In genomic region chr7:115086146-115086841, GRCh38 we compare ENCODE assay signal across 19 cellular contexts.
DNase-seq lines count a peak whose midpoint lies in the region; ATAC-seq and TF ChIP-seq lines count a peak whose summit lies in the region.
"Had no signal": no experiment of that assay in that cellular context is flagged by ENCODE, and none has a peak within 500 bp of the region (broad histone marks: within the 10 kb centered on the region; RNA-seq: fewer than 3 reads in every experiment).

No MANE protein-coding gene starts in this region.

- H3K4me1 Mint-ChIP-seq in H9 (peaks cover 6 to 8% of the 10 kb centered on the region in 2 experiments), GM23338 (peaks cover 19% of the 10 kb centered on the region)
- H3K4me1 Mint-ChIP-seq: activated naive CD4-positive, alpha-beta T cell treated with anti-CD3 and anti-CD28 coated beads, Interleukin-2, amount 10 ng/mL, durations not matched to agents 7 days and 5 days; stimulated activated naive CD8-positive, alpha-beta T cell treated with anti-CD3 and anti-CD28 coated beads, Interleukin-15, amount 100 ng/mL, for 72 hours had no signal

- TF ChIP-seq CTCF in H9 (conservative IDR thresholded peaks at IDR 0.05) (peak; percentile 13; the same call in 1 of the 3 replicates), PC-9 (conservative IDR thresholded peaks at IDR 0.05) (no peak), foreskin keratinocyte (conservative IDR thresholded peaks at IDR 0.05) (peak; percentile 30), GM23338 (conservative IDR thresholded peaks at IDR 0.05; ENCODE audit: low read depth in 2 of 2) (no peak; a peak in 1 of 4 replicates)

- no peak for ATAC-seq in foreskin keratinocyte
- no peak for ATAC-seq in HG03432 (IDR thresholded peaks at IDR 0.05; ENCODE audit: unreplicated experiment)
- no peak for ATAC-seq in GM23338
- no peak for ATAC-seq in HG03354 (IDR thresholded peaks at IDR 0.05; ENCODE audit: poor library complexity, severe bottlenecking, unreplicated experiment)
- ATAC-seq: stimulated activated naive CD8-positive, alpha-beta T cell treated with anti-CD3 and anti-CD28 coated beads, Interleukin-15, amount 100 ng/mL, for 72 hours had no signal

- no peak overlapping the region for H2AFZ ChIP-seq in H9 (ENCODE audit: low read length)
- peak overlapping the region; percentile 19; the same call in 1 of the 2 replicates for H2AFZ ChIP-seq in PC-9
- no peak overlapping the region for H2AFZ ChIP-seq in GM23338

- H3T11ph ChIP-seq in H9 (ENCODE audit: low read length) = no peak overlapping the region

- H3K27ac ChIP-seq in H9 (ENCODE audit: insufficient read length, low read depth, low read length) = no peak overlapping the region
- no peak overlapping the region for H3K27ac ChIP-seq in PC-9
- H3K27ac ChIP-seq in foreskin keratinocyte = no peak overlapping the region
- peak overlapping the region; percentile 63 for H3K27ac ChIP-seq in subcutaneous abdominal adipose tissue (ENCODE audit: low read depth, low read length)
- H3K27ac ChIP-seq in GM23338 (ENCODE audit: low read depth) = no peak overlapping the region
- H3K27ac ChIP-seq: cardiac muscle cell, tibial nerve, WERI-Rb-1 had no signal

- H3K4me3 ChIP-seq in PC-9 (no peak overlapping the region), subcutaneous abdominal adipose tissue (ENCODE audit: low read depth in 1 of 5, low read length in 5 of 5) (no peak overlapping the region), GM23338 (no peak overlapping the region)
- H3K4me3 ChIP-seq: cardiac muscle cell, lung, tibial nerve had no signal

- no peaks in the 10 kb centered on the region for H3K9me2 ChIP-seq in PC-9 (ENCODE audit: insufficient read depth)
- no peaks in the 10 kb centered on the region; the same call in 1 of the 2 replicates for H3K9me2 ChIP-seq in GM23338 (ENCODE audit: insufficient read depth)

- intact Hi-C loops in PC-9 (cut with micrococcal nuclease; ENCODE audit: unreplicated experiment) = loop anchor here (5.0 to 10.0 kb wide), 5 partner anchors 41 to 1001 kb away; no protein-coding TSS in a partner anchor

- BruUV-seq in PC-9 (replicated peaks; lab: Mats Ljungman, UMichigan) = no TSS peak

- WGBS in H9 (ENCODE audit: extremely low coverage, insufficient read length, low lambda C conversion rate) = no CpG with 5 or more reads among the region's 3 CpGs

- no peaks in the 10 kb centered on the region for H3K27me3 Mint-ChIP-seq in H9 (ENCODE audit: low read depth)
- no peaks in the 10 kb centered on the region for H3K27me3 Mint-ChIP-seq in GM23338 (ENCODE audit: insufficient read depth, low read depth, poor library complexity)
- H3K27me3 Mint-ChIP-seq: activated naive CD4-positive, alpha-beta T cell treated with anti-CD3 and anti-CD28 coated beads, Interleukin-2, amount 10 ng/mL, durations not matched to agents 7 days and 5 days; progenitor cell of endocrine pancreas; stimulated activated naive CD8-positive, alpha-beta T cell treated with anti-CD3 and anti-CD28 coated beads, Interleukin-15, amount 100 ng/mL, for 72 hours had no signal

- no peak overlapping the region for H4K91ac ChIP-seq in H9 (ENCODE audit: insufficient read length, low read depth, low read length)

- no peak overlapping the region for H3K9ac ChIP-seq in H9 (ENCODE audit: extremely low read depth, insufficient read length, low read length)
- H3K9ac ChIP-seq in subcutaneous abdominal adipose tissue (ENCODE audit: low read length in 5 of 5) = no peak overlapping the region

- CTCF ChIA-PET in PC-9 (lab: Charles Lee) = no interaction called here

- H3K23ac ChIP-seq in H9 (ENCODE audit: insufficient read length, low read depth, low read length) = no peak overlapping the region

- H3K36me3 Mint-ChIP-seq in H9 (ENCODE audit: insufficient read depth in 1 of 3, low read depth in 3 of 3) = no peaks in the 10 kb centered on the region; a peak in 1 of 7 replicates
- no peaks in the 10 kb centered on the region for H3K36me3 Mint-ChIP-seq in GM23338 (ENCODE audit: low read depth)
- H3K36me3 Mint-ChIP-seq: activated naive CD4-positive, alpha-beta T cell treated with anti-CD3 and anti-CD28 coated beads, Interleukin-2, amount 10 ng/mL, durations not matched to agents 7 days and 5 days had no signal

- H3K4me3 Mint-ChIP-seq in H9 = no peak overlapping the region
- no peak overlapping the region for H3K4me3 Mint-ChIP-seq in GM23338
- H3K4me3 Mint-ChIP-seq: activated naive CD4-positive, alpha-beta T cell treated with anti-CD3 and anti-CD28 coated beads, Interleukin-2, amount 10 ng/mL, durations not matched to agents 7 days and 5 days; stimulated activated naive CD8-positive, alpha-beta T cell treated with anti-CD3 and anti-CD28 coated beads, Interleukin-15, amount 100 ng/mL, for 72 hours had no signal

- DNase-seq in H9 = no peak
- no peak for DNase-seq in PC-9
- DNase-seq in foreskin keratinocyte = no peak
- DNase-seq in GM23338 (ENCODE audit: low spot score) = no peak
- DNase-seq: activated CD4-positive, alpha-beta T cell treated with anti-CD3 and anti-CD28 coated beads, Interleukin-2, amount 50 U/mL, for 1 hour; activated naive CD4-positive, alpha-beta T cell treated with anti-CD3 and anti-CD28 coated beads, Interleukin-2, amount 10 ng/mL, durations not matched to agents 7 days and 5 days; amygdala; BE2C; NCI-H1694; NCI-H526 treated with DMSO at 0.1 percent for 48 hours; stimulated activated naive CD8-positive, alpha-beta T cell treated with anti-CD3 and anti-CD28 coated beads, Interleukin-15, amount 100 ng/mL, for 72 hours; WERI-Rb-1 had no signal

- H3K4ac ChIP-seq in H9 (ENCODE audit: low read depth, low read length) = no peak overlapping the region

- H3K27me3 ChIP-seq in H9 (ENCODE audit: insufficient read depth, low read length) (no peaks in the 10 kb centered on the region), PC-9 (ENCODE audit: insufficient read depth, low read depth) (no peaks in the 10 kb centered on the region), foreskin keratinocyte (no peaks in the 10 kb centered on the region), subcutaneous abdominal adipose tissue (ENCODE audit: control insufficient read depth in 5 of 5, insufficient read depth in 4 of 5, low read length in 5 of 5) (no peaks in the 10 kb centered on the region), GM23338 (ENCODE audit: insufficient read depth) (no peaks in the 10 kb centered on the region)
- H3K27me3 ChIP-seq: BE2C, cardiac muscle cell, tibial nerve had no signal

- no peak overlapping the region for H4K8ac ChIP-seq in H9 (replicated peaks; ENCODE audit: insufficient read length, low read depth, low read length)

- no peak overlapping the region for H3K18ac ChIP-seq in H9 (ENCODE audit: insufficient read length, low read depth, low read length)

- H3K9me3 ChIP-seq in H9 (ENCODE audit: control insufficient read depth, low read depth, low read length) (no peaks in the 10 kb centered on the region), PC-9 (ENCODE audit: insufficient read depth, low read depth) (no peaks in the 10 kb centered on the region; the same call in 1 of the 2 replicates), subcutaneous abdominal adipose tissue (ENCODE audit: control insufficient read depth in 5 of 5, low read length in 5 of 5) (no peaks in the 10 kb centered on the region)
- H3K9me3 ChIP-seq: BE2C, tibial nerve had no signal

- H2BK5ac ChIP-seq in H9 (ENCODE audit: insufficient read length, low read length) = no peak overlapping the region

- no peak overlapping the region for H2BK20ac ChIP-seq in H9 (ENCODE audit: low read depth, low read length, poor library complexity, severe bottlenecking)

- no peak overlapping the region for H3K56ac ChIP-seq in H9 (ENCODE audit: insufficient read length, low read depth, low read length)

- POLR2A ChIA-PET in PC-9 (lab: Charles Lee; ENCODE audit: unreplicated experiment) = interaction anchor here (0.5 kb wide), 1 partner anchor 1172 kb away, joined by 3 read pairs; no protein-coding TSS in a partner anchor

- H3K4me2 ChIP-seq in H9 (ENCODE audit: insufficient read depth, insufficient read length, low read length) (no peak overlapping the region), PC-9 (no peak overlapping the region), GM23338 (no peak overlapping the region)

- H3K79me2 ChIP-seq in H9 (ENCODE audit: insufficient read depth, low read length) = no peaks in the 10 kb centered on the region
- H3K79me2 ChIP-seq in PC-9 (ENCODE audit: low read depth) = no peaks in the 10 kb centered on the region
- H3K79me2 ChIP-seq in GM23338 (replicated peaks; ENCODE audit: insufficient read depth) = no peaks in the 10 kb centered on the region

- H2AK5ac ChIP-seq in H9 (ENCODE audit: insufficient read length, low read length) = no peak overlapping the region

- H3K4me1 ChIP-seq in H9 (ENCODE audit: insufficient read depth, low read length) (no peaks in the 10 kb centered on the region), PC-9 (replicated peaks; ENCODE audit: insufficient read depth) (peaks cover 28% of the 10 kb centered on the region), foreskin keratinocyte (peaks cover 9% of the 10 kb centered on the region), subcutaneous abdominal adipose tissue (ENCODE audit: control insufficient read depth in 5 of 5, insufficient read depth in 5 of 5, low read length in 5 of 5) (peaks cover 2 to 34% (median 23%) of the 10 kb centered on the region in 5 donors), GM23338 (ENCODE audit: insufficient read depth) (peaks cover 9% of the 10 kb centered on the region; the same call in 1 of the 2 replicates)
- H3K4me1 ChIP-seq: BE2C had no signal

- H3K14ac ChIP-seq in H9 (ENCODE audit: insufficient read depth, low read length) = no peak overlapping the region

- H3K36me3 ChIP-seq in PC-9 (ENCODE audit: low read depth) (no peaks in the 10 kb centered on the region), subcutaneous abdominal adipose tissue (ENCODE audit: control insufficient read depth in 5 of 5, insufficient read depth in 5 of 5, low read length in 5 of 5) (no peaks in the 10 kb centered on the region), GM23338 (ENCODE audit: insufficient read depth) (no peaks in the 10 kb centered on the region)
- H3K36me3 ChIP-seq: BE2C, cardiac muscle cell, tibial nerve, WERI-Rb-1 had no signal

- H2BK120ac ChIP-seq in H9 (ENCODE audit: low read depth, low read length, poor library complexity, severe bottlenecking) = no peak overlapping the region

- H3K23me2 ChIP-seq in H9 (ENCODE audit: insufficient read length, low read depth, low read length, poor library complexity, severe bottlenecking) = no peaks in the 10 kb centered on the region

- H3F3A ChIP-seq in PC-9 (ENCODE audit: insufficient read depth, low read depth) = peaks cover 5% of the 10 kb centered on the region; the same call in 1 of the 2 replicates
- no peaks in the 10 kb centered on the region for H3F3A ChIP-seq in GM23338 (replicated peaks; ENCODE audit: low read depth)

- H3K79me1 ChIP-seq in H9 (ENCODE audit: insufficient read depth, low read depth, low read length, poor library complexity, severe bottlenecking) = no peaks in the 10 kb centered on the region

- H4K5ac ChIP-seq in H9 (ENCODE audit: insufficient read length, low read depth, low read length) = no peak overlapping the region

- H3K27ac Mint-ChIP-seq in H9 (no peak overlapping the region), GM23338 (no peak overlapping the region)
- H3K27ac Mint-ChIP-seq: activated naive CD4-positive, alpha-beta T cell treated with anti-CD3 and anti-CD28 coated beads, Interleukin-2, amount 10 ng/mL, durations not matched to agents 7 days and 5 days; progenitor cell of endocrine pancreas; stimulated activated naive CD8-positive, alpha-beta T cell treated with anti-CD3 and anti-CD28 coated beads, Interleukin-15, amount 100 ng/mL, for 72 hours had no signal

- no peak overlapping the region for H2BK12ac ChIP-seq in H9 (ENCODE audit: insufficient read length, low read depth, low read length)

- H4K20me1 ChIP-seq in H9 (ENCODE audit: control insufficient read depth, insufficient read depth, insufficient read length) (no peaks in the 10 kb centered on the region), PC-9 (ENCODE audit: insufficient read depth) (no peaks in the 10 kb centered on the region), GM23338 (replicated peaks; ENCODE audit: insufficient read depth) (no peaks in the 10 kb centered on the region)

- H2BK15ac ChIP-seq in H9 (ENCODE audit: low read depth, low read length) = no peak overlapping the region

- H3K9me3 Mint-ChIP-seq in H9 (peaks cover 0 to 2% of the 10 kb centered on the region in 2 experiments; a peak in 1 of 5 replicates), GM23338 (peaks cover 2% of the 10 kb centered on the region; the same call in 1 of the 3 replicates)

Comparison
In these comparisons a context has a peak if more than half of its experiments do, and no peak if none do; other contexts are left out.
1. CTCF ChIP-seq: peak in H9 (single experiment) and foreskin keratinocyte (single experiment); none in PC-9 (single experiment) and GM23338 (0 of 2).